20 cellular contexts compared by ENCODE assay signal in the genomic region with DNA sequence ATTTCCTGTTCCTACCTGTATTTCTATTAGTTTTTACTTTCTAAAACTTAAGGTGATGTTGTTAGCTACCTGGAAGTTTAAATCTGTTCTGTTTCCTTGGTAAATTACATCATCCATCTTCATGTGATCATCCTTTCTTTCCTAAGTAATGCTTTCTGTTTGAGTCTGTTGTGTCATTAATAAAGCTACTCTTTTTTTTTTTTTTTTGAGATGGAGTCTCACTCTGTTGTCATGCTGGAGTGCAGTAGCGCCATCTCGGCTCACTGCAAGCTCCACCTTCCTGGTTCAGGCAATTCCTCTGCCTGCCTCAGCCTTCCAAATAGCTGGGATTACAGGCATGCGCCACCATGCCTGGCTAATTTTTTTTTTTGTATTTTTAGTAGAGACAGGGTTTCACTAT.
DNase-seq lines count a peak whose midpoint lies in the region; ATAC-seq and TF ChIP-seq lines count a peak whose summit lies in the region.
"Had no signal": no experiment of that assay in that cellular context is flagged by ENCODE, and none has a peak within 500 bp of the region (broad histone marks: within the 10 kb centered on the region; RNA-seq: fewer than 3 reads in every experiment).

No MANE protein-coding gene starts in this region.

- peak overlapping the region; percentile 6 for H3K27ac Mint-ChIP-seq in activated CD8-positive, alpha-beta T cell treated with anti-CD3 and anti-CD28 coated beads for 36 hours
- no peak overlapping the region for H3K27ac Mint-ChIP-seq in activated CD8-positive, alpha-beta T cell treated with anti-CD3 and anti-CD28 coated beads, Interleukin-2, amount 10 ng/mL, durations not matched to agents 7 days and 5 days
- H3K27ac Mint-ChIP-seq: CD4-positive, CD25-positive, alpha-beta regulatory T cell had no signal

- WGBS in smooth muscle cell (ENCODE audit: low lambda C conversion rate), result 80% methylated on average over 3 of the region's 3 CpGs

- no peaks in the 10 kb centered on the region for H3K9me3 Mint-ChIP-seq in activated CD8-positive, alpha-beta T cell treated with anti-CD3 and anti-CD28 coated beads for 36 hours
- no peaks in the 10 kb centered on the region for H3K9me3 Mint-ChIP-seq in activated CD8-positive, alpha-beta T cell treated with anti-CD3 and anti-CD28 coated beads, Interleukin-2, amount 10 ng/mL, durations not matched to agents 7 days and 5 days (ENCODE audit: insufficient read depth)
- H3K9me3 Mint-ChIP-seq: CD4-positive, CD25-positive, alpha-beta regulatory T cell had no signal

- peaks cover 25% of the 10 kb centered on the region for H3K79me2 ChIP-seq in smooth muscle cell (ENCODE audit: low read depth)
- H3K79me2 ChIP-seq in PC-9 (ENCODE audit: low read depth), result no peaks in the 10 kb centered on the region

- DNase-seq in activated CD8-positive, alpha-beta T cell treated with anti-CD3 and anti-CD28 coated beads for 36 hours, result no peak
- no peak for DNase-seq in activated CD8-positive, alpha-beta T cell treated with anti-CD3 and anti-CD28 coated beads, Interleukin-2, amount 10 ng/mL, durations not matched to agents 7 days and 5 days
- DNase-seq in NCI-H69 (lab: John Stamatoyannopoulos, UW), result peak; percentile 1
- peak; percentile 64 for DNase-seq in fibroblast of mammary gland (ENCODE audit: low read depth)
- DNase-seq in smooth muscle cell (lab: John Stamatoyannopoulos, UW; ENCODE audit: unreplicated experiment), result no peak
- no peak for DNase-seq in PC-9
- DNase-seq in posterior cingulate gyrus, result no peak
- DNase-seq: activated naive CD4-positive, alpha-beta T cell treated with Interleukin-2 at 50 U/mL for 16 hours; CD4-positive, CD25-positive, alpha-beta regulatory T cell; DND-41; effector CD4-positive, alpha-beta T cell; gastrocnemius medialis; NCI-H748 treated with DMSO at 0.1 percent for 48 hours; Peyer's patch; stimulated activated CD4-positive, alpha-beta T cell treated with anti-CD3 and anti-CD28 coated beads, Interleukin-4, amount 100 ng/mL, for 1 hour; stimulated activated CD8-positive, alpha-beta memory T cell treated with anti-CD3 and anti-CD28 coated beads, Interleukin-4, amount 100 ng/mL, for 48 hours had no signal

- no peak for ATAC-seq in activated CD8-positive, alpha-beta T cell treated with anti-CD3 and anti-CD28 coated beads for 36 hours
- ATAC-seq in activated CD8-positive, alpha-beta T cell treated with anti-CD3 and anti-CD28 coated beads, Interleukin-2, amount 10 ng/mL, durations not matched to agents 7 days and 5 days, result no peak
- ATAC-seq in HG03159 (IDR thresholded peaks at IDR 0.05; ENCODE audit: unreplicated experiment), result no peak
- ATAC-seq: A549, gastrocnemius medialis had no signal

- intact Hi-C loops in activated CD8-positive, alpha-beta T cell treated with anti-CD3 and anti-CD28 coated beads for 36 hours (cut with micrococcal nuclease), result no loop called here
- intact Hi-C loops in PC-9 (cut with micrococcal nuclease; ENCODE audit: unreplicated experiment), result no loop called here
- intact Hi-C loops in posterior cingulate gyrus (cut with DNase I), result no loop called here

- no peaks in the 10 kb centered on the region; the same call in 1 of the 2 replicates for H3K9me2 ChIP-seq in PC-9 (ENCODE audit: insufficient read depth)

- no peak overlapping the region for H3K4me3 ChIP-seq in fibroblast of mammary gland (ENCODE audit: control insufficient read depth, low read depth, low read length)
- no peak overlapping the region for H3K4me3 ChIP-seq in smooth muscle cell
- H3K4me3 ChIP-seq in PC-9, result no peak overlapping the region
- H3K4me3 ChIP-seq: A549, cardiac muscle cell, gastrocnemius medialis, lung, Peyer's patch had no signal

- POLR2A ChIA-PET in activated CD8-positive, alpha-beta T cell treated with anti-CD3 and anti-CD28 coated beads for 36 hours (lab: Charles Lee), result interaction anchor here (0.6 kb wide), 1 partner anchor 716 kb away, joined by 4 read pairs; no protein-coding TSS in a partner anchor
- POLR2A ChIA-PET in activated CD8-positive, alpha-beta T cell treated with anti-CD3 and anti-CD28 coated beads, Interleukin-2, amount 10 ng/mL, durations not matched to agents 7 days and 5 days (lab: Charles Lee), result no interaction called here
- POLR2A ChIA-PET in PC-9 (lab: Charles Lee; ENCODE audit: unreplicated experiment), result interaction anchor here (0.6 kb wide), 1 partner anchor 33 kb away, joined by 27 read pairs; no protein-coding TSS in a partner anchor

- H3K27me3 ChIP-seq in smooth muscle cell (ENCODE audit: low read depth) (no peaks in the 10 kb centered on the region), PC-9 (ENCODE audit: insufficient read depth, low read depth) (no peaks in the 10 kb centered on the region)
- H3K27me3 ChIP-seq: cardiac muscle cell, gastrocnemius medialis, Peyer's patch had no signal

- BruUV-seq in PC-9 (replicated peaks; lab: Mats Ljungman, UMichigan), result no TSS peak

- no peaks in the 10 kb centered on the region for H3K4me1 ChIP-seq in smooth muscle cell (ENCODE audit: low read depth)
- no peaks in the 10 kb centered on the region for H3K4me1 ChIP-seq in PC-9 (replicated peaks; ENCODE audit: insufficient read depth)
- H3K4me1 ChIP-seq: Peyer's patch had no signal

- H4K20me1 ChIP-seq in smooth muscle cell (ENCODE audit: low read depth) (no peaks in the 10 kb centered on the region), PC-9 (ENCODE audit: insufficient read depth) (peaks cover 4% of the 10 kb centered on the region; the same call in 1 of the 2 replicates)

- peak overlapping the region; percentile 7 for H3K27ac ChIP-seq in smooth muscle cell (ENCODE audit: low read depth)
- H3K27ac ChIP-seq in PC-9, result no peak overlapping the region
- H3K27ac ChIP-seq: A549, cardiac muscle cell, gastrocnemius medialis, Peyer's patch had no signal

- H3K36me3 ChIP-seq in smooth muscle cell (ENCODE audit: low read depth) (peaks cover 20% of the 10 kb centered on the region), PC-9 (ENCODE audit: low read depth) (peaks cover 32% of the 10 kb centered on the region; the same call in 1 of the 2 replicates)

- H2AFZ ChIP-seq in smooth muscle cell (ENCODE audit: low read depth) (no peak overlapping the region), PC-9 (no peak overlapping the region)

- H3F3A ChIP-seq in smooth muscle cell (ENCODE audit: low read depth), result no peaks in the 10 kb centered on the region
- H3F3A ChIP-seq in PC-9 (ENCODE audit: insufficient read depth, low read depth), result peaks cover 7% of the 10 kb centered on the region; the same call in 1 of the 2 replicates

- CTCF ChIA-PET in activated CD8-positive, alpha-beta T cell treated with anti-CD3 and anti-CD28 coated beads for 36 hours (lab: Charles Lee), result interaction anchor here (1.1 kb wide), 1 partner anchor 783 kb away, joined by 3 read pairs; no protein-coding TSS in a partner anchor
- CTCF ChIA-PET in activated CD8-positive, alpha-beta T cell treated with anti-CD3 and anti-CD28 coated beads, Interleukin-2, amount 10 ng/mL, durations not matched to agents 7 days and 5 days (lab: Charles Lee), result interaction anchor here (0.9 kb wide), 1 partner anchor 9 kb away, joined by 3 read pairs; no protein-coding TSS in a partner anchor
- CTCF ChIA-PET in PC-9 (lab: Charles Lee), result interaction anchor here (0.7 kb wide), 1 partner anchor 777 kb away, joined by 4 read pairs; no protein-coding TSS in a partner anchor

- H3K9me3 ChIP-seq in smooth muscle cell (replicated peaks; ENCODE audit: low read depth) (no peaks in the 10 kb centered on the region), PC-9 (ENCODE audit: insufficient read depth, low read depth) (no peaks in the 10 kb centered on the region)
- H3K9me3 ChIP-seq: A549, gastrocnemius medialis, Peyer's patch had no signal

- H3K4me3 Mint-ChIP-seq in activated CD8-positive, alpha-beta T cell treated with anti-CD3 and anti-CD28 coated beads for 36 hours, result no peak overlapping the region
- H3K4me3 Mint-ChIP-seq in activated CD8-positive, alpha-beta T cell treated with anti-CD3 and anti-CD28 coated beads, Interleukin-2, amount 10 ng/mL, durations not matched to agents 7 days and 5 days, result no peak overlapping the region
- H3K4me3 Mint-ChIP-seq: CD4-positive, CD25-positive, alpha-beta regulatory T cell had no signal

- no peak overlapping the region for H3K9ac ChIP-seq in smooth muscle cell (ENCODE audit: low read depth)

- TF ChIP-seq CTCF in activated CD8-positive, alpha-beta T cell treated with anti-CD3 and anti-CD28 coated beads for 36 hours (IDR thresholded peaks at IDR 0.05), result no peak
- TF ChIP-seq CTCF in fibroblast of mammary gland (conservative IDR thresholded peaks at IDR 0.05; ENCODE audit: control insufficient read depth, insufficient read depth, low read depth, low read length) (no peak), smooth muscle cell (IDR thresholded peaks at IDR 0.05; ENCODE audit: borderline replicate concordance, insufficient read depth, poor library complexity, severe bottlenecking) (no peak), PC-9 (conservative IDR thresholded peaks at IDR 0.05) (no peak)

- H3K4me1 Mint-ChIP-seq in activated CD8-positive, alpha-beta T cell treated with anti-CD3 and anti-CD28 coated beads for 36 hours (ENCODE audit: low read depth), result peaks cover 8% of the 10 kb centered on the region
- peaks cover 5% of the 10 kb centered on the region for H3K4me1 Mint-ChIP-seq in activated CD8-positive, alpha-beta T cell treated with anti-CD3 and anti-CD28 coated beads, Interleukin-2, amount 10 ng/mL, durations not matched to agents 7 days and 5 days (ENCODE audit: low read depth)

- H3K4me2 ChIP-seq in smooth muscle cell (no peak overlapping the region), PC-9 (no peak overlapping the region)
- H3K4me2 ChIP-seq: A549 had no signal

- no peaks in the 10 kb centered on the region for H3K27me3 Mint-ChIP-seq in activated CD8-positive, alpha-beta T cell treated with anti-CD3 and anti-CD28 coated beads for 36 hours
- no peaks in the 10 kb centered on the region for H3K27me3 Mint-ChIP-seq in activated CD8-positive, alpha-beta T cell treated with anti-CD3 and anti-CD28 coated beads, Interleukin-2, amount 10 ng/mL, durations not matched to agents 7 days and 5 days (ENCODE audit: low read depth)
- H3K27me3 Mint-ChIP-seq: CD4-positive, CD25-positive, alpha-beta regulatory T cell had no signal

- peaks cover 33% of the 10 kb centered on the region for H3K36me3 Mint-ChIP-seq in activated CD8-positive, alpha-beta T cell treated with anti-CD3 and anti-CD28 coated beads for 36 hours (ENCODE audit: low read depth)
- peaks cover 40% of the 10 kb centered on the region for H3K36me3 Mint-ChIP-seq in activated CD8-positive, alpha-beta T cell treated with anti-CD3 and anti-CD28 coated beads, Interleukin-2, amount 10 ng/mL, durations not matched to agents 7 days and 5 days (ENCODE audit: low read depth)

Comparison
In these comparisons a context has a peak if more than half of its experiments do, and no peak if none do; other contexts are left out.
1. DNase-seq: peak in NCI-H69 (single experiment) and fibroblast of mammary gland (single experiment); none in activated CD8-positive, alpha-beta T cell treated with anti-CD3 and anti-CD28 coated beads for 36 hours (single experiment), activated CD8-positive, alpha-beta T cell treated with anti-CD3 and anti-CD28 coated beads, Interleukin-2, amount 10 ng/mL, durations not matched to agents 7 days and 5 days (single experiment), smooth muscle cell (single experiment), PC-9 (0 of 2) and posterior cingulate gyrus (0 of 10).